14 cellular contexts compared by ENCODE assay signal in genomic region chr2:73588177-73588576, GRCh38. TPM values are rescaled to one million over a fixed set of nuclear protein-coding genes. Genes with fewer than 3 reads are reported as not detected.
DNase-seq lines count a peak whose midpoint lies in the region.
"Had no signal": no experiment of that assay in that cellular context is flagged by ENCODE, and none has a peak within 500 bp of the region (broad histone marks: within the 10 kb centered on the region; RNA-seq: fewer than 3 reads in every experiment).

No MANE protein-coding gene starts in this region.

- H4K8ac ChIP-seq in trophoblast cell (ENCODE audit: low read depth, low read length) = no peak overlapping the region

- H3K4ac ChIP-seq in trophoblast cell (ENCODE audit: low read depth, low read length) = no peak overlapping the region

- no peak overlapping the region for H2AFZ ChIP-seq in trophoblast cell (ENCODE audit: insufficient read depth, low read length, poor library complexity)

- WGBS in HUES64 = 33% methylated on average over 4 of the region's 4 CpGs
- WGBS in trophoblast cell (ENCODE audit: extremely low coverage, insufficient coverage, insufficient read length) = no CpG with 5 or more reads among the region's 4 CpGs

- DNase-seq in NCI-H510A treated with DMSO at 0.1 percent for 48 hours (lab: John Stamatoyannopoulos, UW) (peak; percentile 42), trophoblast cell (no peak), NCI-H524 (lab: John Stamatoyannopoulos, UW) (no peak)
- no peak for DNase-seq in activated CD8-positive, alpha-beta memory T cell treated with anti-CD3 and anti-CD28 coated beads, Interleukin-2, amount 50 U/mL, for 4 hours
- no peak for DNase-seq in stimulated activated CD4-positive, alpha-beta T cell treated with anti-CD3 and anti-CD28 coated beads, Interleukin-4, amount 100 ng/mL, for 4 hours
- DNase-seq: activated effector memory CD4-positive, alpha-beta T cell treated with Interleukin-2 at 50 U/mL for 16 hours; effector CD8-positive, alpha-beta T cell; gastrocnemius medialis; NCI-H1436 had no signal

- H3K9me3 ChIP-seq in HUES64 (ENCODE audit: insufficient read depth, low read depth, low read length) (peaks cover 15% of the 10 kb centered on the region; the same call in 1 of the 2 replicates), trophoblast cell (ENCODE audit: insufficient read depth, low read depth, low read length) (no peaks in the 10 kb centered on the region)
- H3K9me3 ChIP-seq: gastrocnemius medialis had no signal

- no peak overlapping the region; the same call in 1 of the 2 replicates for H3K27ac ChIP-seq in HUES64 (ENCODE audit: low read depth, low read length)
- H3K27ac ChIP-seq in cingulate gyrus (ENCODE audit: low read depth, low read length) = peak overlapping the region; percentile 41
- H3K27ac ChIP-seq in trophoblast cell (ENCODE audit: low read depth, low read length) = no peak overlapping the region
- H3K27ac ChIP-seq: gastrocnemius medialis, skin epidermis had no signal

- no peak overlapping the region for H3K14ac ChIP-seq in trophoblast cell (ENCODE audit: low read length)

- no peaks in the 10 kb centered on the region for H3K79me2 ChIP-seq in trophoblast cell (ENCODE audit: control insufficient read depth, insufficient read depth, low read length, poor library complexity)

- H3K4me3 ChIP-seq in HUES64 (ENCODE audit: low read length) (no peak overlapping the region), trophoblast cell (ENCODE audit: low read depth, low read length) (no peak overlapping the region)
- H3K4me3 ChIP-seq: gastrocnemius medialis, skin epidermis had no signal

- H3K36me3 ChIP-seq in HUES64 (ENCODE audit: insufficient read depth, low read length) (no peaks in the 10 kb centered on the region), trophoblast cell (ENCODE audit: control insufficient read depth in 1 of 2, insufficient read depth in 2 of 2, low read length in 2 of 2) (no peaks in the 10 kb centered on the region)
- H3K36me3 ChIP-seq: gastrocnemius medialis had no signal

- H3K9ac ChIP-seq in HUES64 (ENCODE audit: low read depth, low read length) = peak overlapping the region; percentile 17; the same call in 1 of the 2 replicates
- no peak overlapping the region for H3K9ac ChIP-seq in trophoblast cell (ENCODE audit: low read length)

- no peak overlapping the region for H3K18ac ChIP-seq in trophoblast cell (ENCODE audit: low read length)

- H3K4me2 ChIP-seq in trophoblast cell (ENCODE audit: low read length) = no peak overlapping the region

- no peaks in the 10 kb centered on the region for H3K79me1 ChIP-seq in trophoblast cell (ENCODE audit: low read length)

- no peak overlapping the region for H2BK120ac ChIP-seq in trophoblast cell (ENCODE audit: insufficient read depth, low read length, poor library complexity)

- peaks cover 11% of the 10 kb centered on the region for H3K4me1 ChIP-seq in HUES64 (ENCODE audit: insufficient read depth, low read length)
- no peaks in the 10 kb centered on the region for H3K4me1 ChIP-seq in trophoblast cell (ENCODE audit: control insufficient read depth in 1 of 2, insufficient read depth in 2 of 2, low read length in 2 of 2)
- H3K4me1 ChIP-seq: gastrocnemius medialis had no signal

- no peak overlapping the region for H2AK5ac ChIP-seq in trophoblast cell (ENCODE audit: low read length)

- H3K23ac ChIP-seq in trophoblast cell (ENCODE audit: low read length) = no peak overlapping the region

- no peak overlapping the region for H2BK5ac ChIP-seq in trophoblast cell (ENCODE audit: low read depth, low read length, poor library complexity)

- H2BK12ac ChIP-seq in trophoblast cell (ENCODE audit: low read length) = no peak overlapping the region

- H3K27me3 ChIP-seq in HUES64 (ENCODE audit: insufficient read depth, low read length) (no peaks in the 10 kb centered on the region), trophoblast cell (ENCODE audit: insufficient read depth, low read length) (no peaks in the 10 kb centered on the region)
- H3K27me3 ChIP-seq: gastrocnemius medialis had no signal

- H4K91ac ChIP-seq in trophoblast cell (ENCODE audit: low read depth, low read length) = no peak overlapping the region

- H4K12ac ChIP-seq in trophoblast cell (ENCODE audit: low read depth, low read length) = peak overlapping the region; percentile 7

RNA-seq across cellular contexts. Expression of gene NAT8, which starts 54.0 kb away (rescaled TPM):
- polyA plus RNA-seq in HUES64 (2013, experiment 1 of 2) = not detected
- not detected for polyA plus RNA-seq in HUES64 (2013, experiment 2 of 2)
- not detected in 2 replicates for polyA plus RNA-seq in trophoblast cell (2013)
- polyA plus RNA-seq: IgD-negative memory B cell, neural cell had no signal
